ENCODE assay signal across 16 cellular contexts in genomic region chr13:100175078-100175802, GRCh38.
DNase-seq lines count a peak whose midpoint lies in the region; ATAC-seq and TF ChIP-seq lines count a peak whose summit lies in the region.
"Had no signal": no experiment of that assay in that cellular context is flagged by ENCODE, and none has a peak within 500 bp of the region (broad histone marks: within the 10 kb centered on the region; RNA-seq: fewer than 3 reads in every experiment).

No MANE protein-coding gene starts in this region.

- no peak overlapping the region for H4K8ac ChIP-seq in IMR-90 (ENCODE audit: low read depth in 2 of 2, low read length in 2 of 2)

- H3K14ac ChIP-seq in IMR-90 (replicated peaks; ENCODE audit: low read depth, low read length) = 0 out of 2 replicates have a peak overlapping the region, but pooled peaks have one; percentile 13

- H4K20me1 ChIP-seq in IMR-90 (ENCODE audit: insufficient read depth, low read length) = 0 out of 2 replicates have a peak, but pooled peaks cover 5% of the 10 kb centered on the region

- no peak overlapping the region for H3K9ac ChIP-seq in IMR-90 (ENCODE audit: low read depth, low read length)
- H3K9ac ChIP-seq in iPS-20b (ENCODE audit: low read depth, low read length) = no peak overlapping the region; the same call in 1 of the 2 replicates
- H3K9ac ChIP-seq in colonic mucosa (ENCODE audit: low read depth in 2 of 2, low read length in 2 of 2) = no peak overlapping the region
- H3K9ac ChIP-seq: GM23248 had no signal

- H2AK5ac ChIP-seq in IMR-90 (ENCODE audit: low read depth, low read length) = no peak overlapping the region

- H3K4me3 ChIP-seq in HAP-1 (no peak overlapping the region), IMR-90 (ENCODE audit: insufficient read depth, low read depth, low read length) (no peak overlapping the region), iPS-20b (ENCODE audit: low read length) (peak overlapping the region; percentile 47), colonic mucosa (no peak overlapping the region)
- H3K4me3 ChIP-seq: GM23248, PC-9 had no signal

- ATAC-seq in IMR-90 (ENCODE audit: low read depth) (no peak), HG03432 (IDR thresholded peaks at IDR 0.05; ENCODE audit: unreplicated experiment) (no peak)

- no peak overlapping the region for H3K18ac ChIP-seq in IMR-90 (ENCODE audit: low read depth, low read length)

- no peak overlapping the region for H4K91ac ChIP-seq in IMR-90 (ENCODE audit: insufficient read depth, low read depth, low read length)

- no peak overlapping the region for H3K4ac ChIP-seq in IMR-90 (ENCODE audit: low read depth, low read length)

- H3K27me3 ChIP-seq in HAP-1 (ENCODE audit: low read depth) (no peaks in the 10 kb centered on the region), IMR-90 (ENCODE audit: control insufficient read depth, insufficient read depth, low read length) (no peaks in the 10 kb centered on the region), iPS-20b (ENCODE audit: insufficient read depth, low read length) (no peaks in the 10 kb centered on the region), colonic mucosa (no peaks in the 10 kb centered on the region)
- H3K27me3 ChIP-seq: BE2C had no signal

- H3K36me3 ChIP-seq in HAP-1 (replicated peaks) = no peaks in the 10 kb centered on the region
- no peaks in the 10 kb centered on the region for H3K36me3 ChIP-seq in IMR-90 (ENCODE audit: control insufficient read depth, insufficient read depth, low read length)
- H3K36me3 ChIP-seq in iPS-20b (ENCODE audit: insufficient read depth, low read depth, low read length) = peaks cover 7% of the 10 kb centered on the region; the same call in 1 of the 2 replicates
- no peaks in the 10 kb centered on the region for H3K36me3 ChIP-seq in colonic mucosa
- H3K36me3 ChIP-seq: BE2C had no signal

- no TSS peak for BruUV-seq in IMR-90 (replicated peaks; lab: Mats Ljungman, UMichigan)

- no peak for TF ChIP-seq POLR2A in IMR-90 (IDR thresholded peaks at IDR 0.05; ENCODE audit: low read depth, low read length)

- H3K27me3 Mint-ChIP-seq in brain = no peaks in the 10 kb centered on the region
- H3K27me3 Mint-ChIP-seq: CD4-positive, alpha-beta memory T cell had no signal

- H3K4me1 ChIP-seq in HAP-1 = peaks cover 10% of the 10 kb centered on the region
- H3K4me1 ChIP-seq in IMR-90 (ENCODE audit: control insufficient read depth, insufficient read depth, low read length) = peaks cover 8% of the 10 kb centered on the region; the same call in 1 of the 2 replicates
- peaks cover 33% of the 10 kb centered on the region; the same call in 1 of the 2 replicates for H3K4me1 ChIP-seq in iPS-20b (ENCODE audit: insufficient read depth, low read length)
- no peaks in the 10 kb centered on the region for H3K4me1 ChIP-seq in colonic mucosa
- H3K4me1 ChIP-seq: BE2C had no signal

- no peak overlapping the region for H2AK9ac ChIP-seq in IMR-90 (replicated peaks; ENCODE audit: low read depth, low read length, poor library complexity)

- H3K9me1 ChIP-seq in IMR-90 (ENCODE audit: insufficient read depth, low read length) = peaks cover 5% of the 10 kb centered on the region; the same call in 1 of the 2 replicates

- peaks cover 15 to 18% of the 10 kb centered on the region in 2 experiments for H3K79me1 ChIP-seq in IMR-90 (ENCODE audit: low read depth in 1 of 2, low read length in 2 of 2)

- peak overlapping the region in 4 of 5 experiments; percentile 17 to 59 (median 33) for H3K27ac Mint-ChIP-seq in brain
- H3K27ac Mint-ChIP-seq: CD4-positive, alpha-beta memory T cell had no signal

- H3K4me1 Mint-ChIP-seq in brain = peaks cover 47% of the 10 kb centered on the region
- H3K4me1 Mint-ChIP-seq: CD4-positive, alpha-beta memory T cell had no signal

- DNase-seq in HAP-1 (ENCODE audit: low spot score in 2 of 2) = peak; percentile 11 to 28
- DNase-seq in IMR-90 = no peak
- no peak for DNase-seq in GM03348 (ENCODE audit: low spot score)
- no peak for DNase-seq in colonic mucosa
- no peak for DNase-seq in DMS 273 treated with DMSO at 0.1 percent for 48 hours (lab: John Stamatoyannopoulos, UW)
- DNase-seq: BE2C; CD4-positive, alpha-beta memory T cell; DND-41; GDM1; GM23248; NCI-H187; NCI-H524 treated with DMSO at 0.1 percent for 48 hours; PC-9 had no signal

- no peak overlapping the region for H2AFZ ChIP-seq in IMR-90 (replicated peaks; ENCODE audit: low read length, poor library complexity)
- H2AFZ ChIP-seq: GM23248, PC-9 had no signal

- no peak overlapping the region for H2BK20ac ChIP-seq in IMR-90 (ENCODE audit: low read depth, low read length)

- no peak overlapping the region for H2BK5ac ChIP-seq in IMR-90 (ENCODE audit: low read depth, low read length, poor library complexity, severe bottlenecking)

- in situ Hi-C loops in HAP-1 (cut with MboI; ENCODE audit: low sequenced_read_pairs) (no loop called here), IMR-90 (cut with MboI; ENCODE audit: low sequenced_read_pairs) (no loop called here)

- H3K56ac ChIP-seq in IMR-90 (ENCODE audit: extremely low read depth, insufficient read depth, low read length) = no peak overlapping the region

- H3K4me3 Mint-ChIP-seq in brain = peak overlapping the region in 1 of 5 experiments; percentile 59
- H3K4me3 Mint-ChIP-seq: CD4-positive, alpha-beta memory T cell had no signal

- no peak overlapping the region for H3K23ac ChIP-seq in IMR-90 (ENCODE audit: low read depth, low read length)

- no peak for TF ChIP-seq CTCF in IMR-90 (conservative IDR thresholded peaks at IDR 0.05; ENCODE audit: low read depth, low read length)
- TF ChIP-seq CTCF in brain (conservative IDR thresholded peaks at IDR 0.05) = no peak
- TF ChIP-seq CTCF in colonic mucosa (IDR thresholded peaks at IDR 0.05) = no peak

- H3K9me3 ChIP-seq in HAP-1 (no peaks in the 10 kb centered on the region), IMR-90 (ENCODE audit: control insufficient read depth, insufficient read depth, low read length) (no peaks in the 10 kb centered on the region), iPS-20b (ENCODE audit: insufficient read depth, low read depth, low read length) (peaks cover 4% of the 10 kb centered on the region; the same call in 1 of the 2 replicates), colonic mucosa (no peaks in the 10 kb centered on the region)
- H3K9me3 ChIP-seq: BE2C had no signal

- no peak overlapping the region for H3K27ac ChIP-seq in IMR-90 (ENCODE audit: insufficient read depth, low read length)
- H3K27ac ChIP-seq in iPS-20b (ENCODE audit: low read length) = peak overlapping the region; percentile 79
- H3K27ac ChIP-seq in colonic mucosa = no peak overlapping the region
- H3K27ac ChIP-seq: GM23248, PC-9 had no signal

- no peak for TF ChIP-seq RAD21 in IMR-90 (IDR thresholded peaks at IDR 0.05; ENCODE audit: low read length)

- intact Hi-C loops in IMR-90 (cut with micrococcal nuclease) (no loop called here), colonic mucosa (cut with DNase I) (no loop called here)

- no peak overlapping the region for H2BK15ac ChIP-seq in IMR-90 (ENCODE audit: low read depth, low read length)

- no peak overlapping the region for H4K5ac ChIP-seq in IMR-90 (ENCODE audit: low read depth, low read length)

- CTCF ChIA-PET in IMR-90 (lab: Yijun Ruan, JAX) = no interaction called here

- H3K4me2 ChIP-seq in IMR-90 (ENCODE audit: low read depth, low read length) = no peak overlapping the region
- H3K4me2 ChIP-seq: PC-9 had no signal

- POLR2A ChIA-PET in IMR-90 (lab: Charles Lee; ENCODE audit: unreplicated experiment) = no interaction called here

- 100% methylated on average over 1 of the region's 2 CpGs; no CpG with 5 or more reads in 1 of the 2 experiments for WGBS in IMR-90 (ENCODE audit: extremely low coverage in 2 of 2, insufficient read length in 1 of 2), 2 experiments

- H3K36me3 Mint-ChIP-seq in brain = peaks cover 21% of the 10 kb centered on the region

- H3K9me3 Mint-ChIP-seq in brain = peaks cover 0 to 10% (median 5%) of the 10 kb centered on the region in 5 experiments

- dilution Hi-C loops in IMR-90 (cut with HindIII; ENCODE audit: low sequenced_read_pairs, unreplicated experiment) = no loop called here

- H2BK120ac ChIP-seq in IMR-90 (ENCODE audit: low read depth, low read length) = no peak overlapping the region

TF ChIP-seq in IMR-90, 13 proteins besides CTCF, POLR2A, EP300 and RAD21:
- TF ChIP-seq RCOR1 (IDR thresholded peaks at IDR 0.05; ENCODE audit: insufficient replicate concordance, low read length) (no peak), FOS (IDR thresholded peaks at IDR 0.05; ENCODE audit: low read depth, low read length) (no peak), NFE2L2 (IDR thresholded peaks at IDR 0.05; ENCODE audit: low read depth, low read length) (no peak), CHD1 (IDR thresholded peaks at IDR 0.05; ENCODE audit: low read depth, low read length) (no peak), MXI1 (IDR thresholded peaks at IDR 0.05; ENCODE audit: borderline replicate concordance, low read depth, low read length) (no peak), CEBPB (IDR thresholded peaks at IDR 0.05; ENCODE audit: low read depth, low read length) (no peak), BHLHE40 (IDR thresholded peaks at IDR 0.05; ENCODE audit: low read depth, low read length) (no peak), RFX5 (IDR thresholded peaks at IDR 0.05; ENCODE audit: low read depth, low read length) (no peak), SMC3 (IDR thresholded peaks at IDR 0.05; ENCODE audit: low read depth, low read length) (no peak), USF2 (IDR thresholded peaks at IDR 0.05; ENCODE audit: low read depth, low read length) (no peak), MAFK (IDR thresholded peaks at IDR 0.05; ENCODE audit: low read depth, low read length) (no peak), ELK1 (IDR thresholded peaks at IDR 0.05; ENCODE audit: borderline replicate concordance, low read depth, low read length) (no peak), MAZ (IDR thresholded peaks at IDR 0.05; ENCODE audit: borderline replicate concordance, low read depth, low read length) (no peak)

Comparison
In these comparisons a context has a peak if more than half of its experiments do, and no peak if none do; other contexts are left out.
1. DNase-seq: peak in HAP-1 (2 of 2); none in IMR-90 (single experiment), GM03348 (single experiment), colonic mucosa (single experiment) and DMS 273 treated with DMSO at 0.1 percent for 48 hours (single experiment).